ENCODE assay signal across 30 cellular contexts in genomic region chr1:2183937-2184334, GRCh38.
"Had no signal": no experiment of that assay in that cellular context is flagged by ENCODE, and none has a peak within 500 bp of the region (broad histone marks: within the 10 kb centered on the region; RNA-seq: fewer than 3 reads in every experiment).

No MANE protein-coding gene starts in this region.

- H3K27me3 Mint-ChIP-seq: naive B cell; natural killer cell treated with Interleukin-12 subunit alpha and Interleukin-12 subunit beta and Interleukin-15 and Interleukin-18, amount 100 ng/mL, for 72 hours; stimulated activated memory B cell treated with anti-CD40 and anti-IgM and Interleukin-4, amounts not matched to agents 10 μg/mL and 1 μg/mL and 100 μg/mL, for 72 hours; type B pancreatic cell had no signal

- H3K27me3 ChIP-seq: colonic mucosa, esophagus muscularis mucosa, foreskin keratinocyte, gastroesophageal sphincter, heart left ventricle, hepatocyte, left lung, ovary, spleen, testis had no signal

- DNase-seq: colonic mucosa; effector CD8-positive, alpha-beta T cell; endodermal cell; foreskin keratinocyte; heart left ventricle; left cardiac atrium; mesenchymal stem cell; mucosa of descending colon; naive B cell; occipital lobe; ovary; posterior cingulate gyrus; psoas muscle; right cardiac atrium; spleen; stimulated activated CD4-positive, alpha-beta T cell treated with anti-CD3 and anti-CD28 coated beads, Interleukin-4, amount 100 ng/mL, for 4 hours; stimulated activated naive CD8-positive, alpha-beta T cell treated with anti-CD3 and anti-CD28 coated beads, Interleukin-15, Interleukin-2, amounts not matched to agents 100 U/mL and 50 U/mL, for 24 hours; testis; tibial artery had no signal

- H3K4me2 ChIP-seq: hepatocyte had no signal

- H3K4me1 Mint-ChIP-seq: endodermal cell; stimulated activated memory B cell treated with anti-CD40 and anti-IgM and Interleukin-4, amounts not matched to agents 10 μg/mL and 1 μg/mL and 100 μg/mL, for 72 hours had no signal

- H3K4me3 Mint-ChIP-seq: dendritic cell treated with granulocyte-macrophage colony-stimulating factor and Interleukin-4, amounts not matched to agents 40 ng/mL and 50 ng/mL, for 4 days; endodermal cell; mesothelial cell of epicardium; naive B cell; natural killer cell treated with Interleukin-12 subunit alpha and Interleukin-12 subunit beta and Interleukin-15 and Interleukin-18, amount 100 ng/mL, for 72 hours; stimulated activated memory B cell treated with anti-CD40 and anti-IgM and Interleukin-4, amounts not matched to agents 10 μg/mL and 1 μg/mL and 100 μg/mL, for 72 hours; type B pancreatic cell had no signal

- H3K4me1 ChIP-seq: colonic mucosa, foreskin keratinocyte, psoas muscle, testis, tibial artery had no signal

- H3K27ac ChIP-seq: colonic mucosa, esophagus muscularis mucosa, foreskin keratinocyte, gastroesophageal sphincter, heart left ventricle, hepatocyte, left lung, ovary, psoas muscle, skin epidermis, spleen, testis, tibial artery had no signal

- H2AFZ ChIP-seq: hepatocyte had no signal

- H3K9me3 Mint-ChIP-seq: dendritic cell treated with granulocyte-macrophage colony-stimulating factor and Interleukin-4, amounts not matched to agents 40 ng/mL and 50 ng/mL, for 4 days; endodermal cell; mesothelial cell of epicardium; naive B cell; natural killer cell treated with Interleukin-12 subunit alpha and Interleukin-12 subunit beta and Interleukin-15 and Interleukin-18, amount 100 ng/mL, for 72 hours; stimulated activated memory B cell treated with anti-CD40 and anti-IgM and Interleukin-4, amounts not matched to agents 10 μg/mL and 1 μg/mL and 100 μg/mL, for 72 hours; type B pancreatic cell had no signal

- H3K36me3 ChIP-seq: colonic mucosa, ovary had no signal

- H3K4me3 ChIP-seq: colonic mucosa, esophagus muscularis mucosa, gastroesophageal sphincter, heart left ventricle, hepatocyte, left lung, mucosa of descending colon, ovary, psoas muscle, skin epidermis, spleen, testis, tibial artery had no signal

- FAIRE-seq: endothelial cell of umbilical vein had no signal

- H3K36me3 Mint-ChIP-seq: naive B cell; natural killer cell treated with Interleukin-12 subunit alpha and Interleukin-12 subunit beta and Interleukin-15 and Interleukin-18, amount 100 ng/mL, for 72 hours had no signal

- H3K27ac Mint-ChIP-seq: dendritic cell treated with granulocyte-macrophage colony-stimulating factor and Interleukin-4, amounts not matched to agents 40 ng/mL and 50 ng/mL, for 4 days; mesothelial cell of epicardium; natural killer cell treated with Interleukin-12 subunit alpha and Interleukin-12 subunit beta and Interleukin-15 and Interleukin-18, amount 100 ng/mL, for 72 hours; stimulated activated memory B cell treated with anti-CD40 and anti-IgM and Interleukin-4, amounts not matched to agents 10 μg/mL and 1 μg/mL and 100 μg/mL, for 72 hours; type B pancreatic cell had no signal

- ATAC-seq: foreskin keratinocyte; gastroesophageal sphincter; heart left ventricle; left cardiac atrium; left lung; mucosa of descending colon; natural killer cell treated with Interleukin-12 subunit alpha and Interleukin-12 subunit beta and Interleukin-15 and Interleukin-18, amount 100 ng/mL, for 72 hours; psoas muscle; right cardiac atrium; stimulated activated memory B cell treated with anti-CD40 and anti-IgM and Interleukin-4, amounts not matched to agents 10 μg/mL and 1 μg/mL and 100 μg/mL, for 72 hours; stimulated activated naive CD8-positive, alpha-beta T cell treated with anti-CD3 and anti-CD28 coated beads, Interleukin-15, Interleukin-2, amounts not matched to agents 100 U/mL and 50 U/mL, for 24 hours had no signal

- H3K9me3 ChIP-seq: colonic mucosa, esophagus muscularis mucosa, gastroesophageal sphincter, heart left ventricle, left lung, mucosa of descending colon, ovary, psoas muscle, spleen, testis, tibial artery had no signal
